In genomic region chr3:31157893-31158620, GRCh38 we compare ENCODE assay signal across 1 cellular context.
TF ChIP-seq lines count a peak whose summit lies in the region.

No MANE protein-coding gene starts in this region.

TF ChIP-seq in HepG2, 621 proteins besides CTCF, POLR2A, EP300 and RAD21 (continued from another document):
- TF ChIP-seq HNF1A (IDR thresholded peaks at IDR 0.05; ENCODE audit: low read depth) (no peak), HNF1A (CRISPR knock-in tag; IDR thresholded peaks at IDR 0.05; ENCODE audit: borderline replicate concordance) (no peak), ZFP62 (CRISPR knock-in tag; IDR thresholded peaks at IDR 0.05) (no peak), IRF1 (CRISPR knock-in tag; IDR thresholded peaks at IDR 0.05; ENCODE audit: low read depth) (no peak), GTF3A (CRISPR knock-in tag; conservative IDR thresholded peaks at IDR 0.05) (no peak), ZNF740 (CRISPR knock-in tag; IDR thresholded peaks at IDR 0.05) (no peak), TEF (CRISPR knock-in tag; IDR thresholded peaks at IDR 0.05) (no peak)
